In genomic region chr12:85029456-85029855, GRCh38 we compare ENCODE assay signal across 8 cellular contexts. TPM values are rescaled to one million over a fixed set of nuclear protein-coding genes. Genes with fewer than 3 reads are reported as not detected.
DNase-seq lines count a peak whose midpoint lies in the region; ATAC-seq and TF ChIP-seq lines count a peak whose summit lies in the region.

No MANE protein-coding gene starts in this region.

- H2AFZ ChIP-seq in IMR-90 (replicated peaks; ENCODE audit: low read length, poor library complexity), result no peak overlapping the region

- intact Hi-C loops in IMR-90 (cut with micrococcal nuclease) (loop anchor here (1.0 kb wide), 1 partner anchor 155 kb away; no protein-coding TSS in a partner anchor), Panc1 (cut with micrococcal nuclease; ENCODE audit: unreplicated experiment) (loop anchor here (1.0 kb wide), 1 partner anchor 155 kb away; no protein-coding TSS in a partner anchor)

- DNase-seq in EH (ENCODE audit: low read depth) (peak; percentile 30), IMR-90 (peak; percentile 26), Panc1 (ENCODE audit: low read depth, low spot score) (no peak), fibroblast of mammary gland (ENCODE audit: low read depth) (peak; percentile 49), superior temporal gyrus (ENCODE audit: extremely low spot score) (peak; percentile 88), C1 segment of cervical spinal cord (lab: John Stamatoyannopoulos, UW) (no peak)
- DNase-seq in stimulated activated naive CD4-positive, alpha-beta T cell treated with Interleukin-2 at 50 U/mL for 16 hours (lab: John Stamatoyannopoulos, UW), result no peak
- DNase-seq in central memory CD4-positive, alpha-beta T cell, result no peak

- BruUV-seq in IMR-90 (replicated peaks; lab: Mats Ljungman, UMichigan) (no TSS peak), Panc1 (replicated peaks; lab: Mats Ljungman, UMichigan) (no TSS peak)

- H3K27me3 ChIP-seq in IMR-90 (ENCODE audit: control insufficient read depth, insufficient read depth, low read length) (no peaks in the 10 kb centered on the region), Panc1 (ENCODE audit: control insufficient read depth, insufficient read depth, low read length) (no peaks in the 10 kb centered on the region)

- TF ChIP-seq CTCF in IMR-90 (conservative IDR thresholded peaks at IDR 0.05; ENCODE audit: low read depth, low read length) (peak; percentile 62), Panc1 (IDR thresholded peaks at IDR 0.05) (peak; percentile 36; the same call in 1 of the 2 replicates), fibroblast of mammary gland (conservative IDR thresholded peaks at IDR 0.05; ENCODE audit: control insufficient read depth, insufficient read depth, low read depth, low read length) (peak; percentile 37)

- no peaks in the 10 kb centered on the region for H3K9me1 ChIP-seq in IMR-90 (ENCODE audit: insufficient read depth, low read length)

- peak; percentile 54 for TF ChIP-seq RAD21 in IMR-90 (IDR thresholded peaks at IDR 0.05; ENCODE audit: low read length)

- no peak overlapping the region for H2BK5ac ChIP-seq in IMR-90 (ENCODE audit: low read depth, low read length, poor library complexity, severe bottlenecking)

- no peaks in the 10 kb centered on the region for H3K79me1 ChIP-seq in IMR-90 (ENCODE audit: low read depth in 1 of 2, low read length in 2 of 2)

- no peak overlapping the region for H3K18ac ChIP-seq in IMR-90 (ENCODE audit: low read depth, low read length)

- H3K56ac ChIP-seq in IMR-90 (ENCODE audit: extremely low read depth, insufficient read depth, low read length), result no peak overlapping the region

- TF ChIP-seq POLR2A in IMR-90 (IDR thresholded peaks at IDR 0.05; ENCODE audit: low read depth, low read length), result no peak

- no peak overlapping the region for H3K4ac ChIP-seq in IMR-90 (ENCODE audit: low read depth, low read length)

- H3K4me1 ChIP-seq in IMR-90 (ENCODE audit: control insufficient read depth, insufficient read depth, low read length) (no peaks in the 10 kb centered on the region), Panc1 (ENCODE audit: control insufficient read depth, insufficient read depth, low read length) (no peaks in the 10 kb centered on the region)

- in situ Hi-C loops in IMR-90 (cut with MboI; ENCODE audit: low sequenced_read_pairs) (loop anchor here (5.0 kb wide), 1 partner anchor 157 kb away; no protein-coding TSS in a partner anchor), Panc1 (cut with HindIII; ENCODE audit: low pct_unique_long_range_greater_than_20kb, low sequenced_read_pairs) (no loop called here)

- no peak overlapping the region for H4K8ac ChIP-seq in IMR-90 (ENCODE audit: low read depth in 2 of 2, low read length in 2 of 2)

- H3K27ac ChIP-seq in IMR-90 (ENCODE audit: insufficient read depth, low read length) (no peak overlapping the region), Panc1 (ENCODE audit: low read length) (no peak overlapping the region)

- no peak overlapping the region for H4K5ac ChIP-seq in IMR-90 (ENCODE audit: low read depth, low read length)

- H3K9me3 ChIP-seq in IMR-90 (ENCODE audit: control insufficient read depth, insufficient read depth, low read length) (no peaks in the 10 kb centered on the region), Panc1 (ENCODE audit: control insufficient read depth, insufficient read depth, low read depth, low read length) (no peaks in the 10 kb centered on the region)

- H4K91ac ChIP-seq in IMR-90 (ENCODE audit: insufficient read depth, low read depth, low read length), result no peak overlapping the region

- H3K14ac ChIP-seq in IMR-90 (replicated peaks; ENCODE audit: low read depth, low read length), result no peak overlapping the region

- peak; percentile 49; the same call in 1 of the 2 replicates for ATAC-seq in IMR-90 (ENCODE audit: low read depth)
- ATAC-seq in Panc1, result no peak

- H3K4me2 ChIP-seq in IMR-90 (ENCODE audit: low read depth, low read length), result no peak overlapping the region

- no peak overlapping the region for H2AK5ac ChIP-seq in IMR-90 (ENCODE audit: low read depth, low read length)

- H3K4me3 ChIP-seq in IMR-90 (ENCODE audit: insufficient read depth, low read depth, low read length) (no peak overlapping the region), Panc1 (ENCODE audit: low read depth in 2 of 2, low read length in 2 of 2) (no peak overlapping the region), fibroblast of mammary gland (ENCODE audit: control insufficient read depth, low read depth, low read length) (no peak overlapping the region)

- H2BK20ac ChIP-seq in IMR-90 (ENCODE audit: low read depth, low read length), result no peak overlapping the region

- CTCF ChIA-PET in IMR-90 (lab: Yijun Ruan, JAX), result interaction anchor here (0.6 to 3.1 kb wide), 7 partner anchors 11 to 269 kb away, joined by 3 to 33 read pairs (median 3); no protein-coding TSS in a partner anchor
- CTCF ChIA-PET in Panc1 (lab: Charles Lee), result no interaction called here

- POLR2A ChIA-PET in IMR-90 (lab: Charles Lee; ENCODE audit: unreplicated experiment), result no interaction called here
- POLR2A ChIA-PET in Panc1 (lab: Charles Lee), result no interaction called here

- dilution Hi-C loops in IMR-90 (cut with HindIII; ENCODE audit: low sequenced_read_pairs, unreplicated experiment), result no loop called here

- H2BK120ac ChIP-seq in IMR-90 (ENCODE audit: low read depth, low read length), result no peak overlapping the region

- no peak overlapping the region for H2BK15ac ChIP-seq in IMR-90 (ENCODE audit: low read depth, low read length)

- H3K9ac ChIP-seq in IMR-90 (ENCODE audit: low read depth, low read length), result no peak overlapping the region

- no peak overlapping the region for H2AK9ac ChIP-seq in IMR-90 (replicated peaks; ENCODE audit: low read depth, low read length, poor library complexity)

- no peak overlapping the region for H3K23ac ChIP-seq in IMR-90 (ENCODE audit: low read depth, low read length)

- H3K36me3 ChIP-seq in IMR-90 (ENCODE audit: control insufficient read depth, insufficient read depth, low read length) (no peaks in the 10 kb centered on the region), Panc1 (ENCODE audit: control insufficient read depth, insufficient read depth, low read length) (no peaks in the 10 kb centered on the region)

- no peaks in the 10 kb centered on the region for H4K20me1 ChIP-seq in IMR-90 (ENCODE audit: insufficient read depth, low read length)

TF ChIP-seq in IMR-90, 13 proteins besides CTCF, POLR2A, EP300 and RAD21:
- TF ChIP-seq SMC3 (IDR thresholded peaks at IDR 0.05; ENCODE audit: low read depth, low read length), result peak; percentile 75
- no peak for TF ChIP-seq ELK1 (IDR thresholded peaks at IDR 0.05; ENCODE audit: borderline replicate concordance, low read depth, low read length)

RNA-seq across cellular contexts. Expression of gene TSPAN19, which starts 6.6 kb away (rescaled TPM):
- not detected in 2 replicates for total RNA-seq in IMR-90 (2012; rRNA removed)
- not detected in 2 replicates for polyA plus RNA-seq in IMR-90 (2012; rRNA removed)
- polyA plus RNA-seq in IMR-90 (2012; cell fraction: cytosol; rRNA removed), result not detected in 2 replicates
- polyA plus RNA-seq in IMR-90 (2012; cell fraction: nucleus; rRNA removed; ENCODE audit: low replicate concordance), result 0.02 TPM in 1 of 2 replicates, not detected in the other
- total RNA-seq in Panc1 (2021; ENCODE audit: unreplicated experiment), result not detected
- polyA plus RNA-seq in Panc1 (2012; ENCODE audit: insufficient read length), result not detected

RNA-seq across cellular contexts. Expression of gene LRRIQ1, which starts 6.7 kb away (rescaled TPM):
- under 0.01 and 0.28 TPM in 2 replicates for total RNA-seq in IMR-90 (2012; rRNA removed)
- polyA plus RNA-seq in IMR-90 (2012; rRNA removed), result 0.05 TPM in 1 of 2 replicates, not detected in the other
- polyA plus RNA-seq in IMR-90 (2012; cell fraction: cytosol; rRNA removed), result not detected in 2 replicates
- 0.01 and 0.17 TPM in 2 replicates for polyA plus RNA-seq in IMR-90 (2012; cell fraction: nucleus; rRNA removed; ENCODE audit: low replicate concordance)
- total RNA-seq in Panc1 (2021; ENCODE audit: unreplicated experiment), result 0.15 TPM
- 0.25 TPM for polyA plus RNA-seq in Panc1 (2012; ENCODE audit: insufficient read length)

Comparison
In these comparisons a context has a peak if more than half of its experiments do, and no peak if none do; other contexts are left out.
1. DNase-seq: peak in EH (single experiment), IMR-90 (single experiment), fibroblast of mammary gland (single experiment) and superior temporal gyrus (single experiment); none in Panc1 (single experiment), stimulated activated naive CD4-positive, alpha-beta T cell treated with Interleukin-2 at 50 U/mL for 16 hours (single experiment), central memory CD4-positive, alpha-beta T cell (single experiment) and C1 segment of cervical spinal cord (0 of 14).
2. Peak in every context shown above with its lines, with median percentiles within 50 percentile points of each other: CTCF ChIP-seq.